ENCODE assay signal across 12 cellular contexts in genomic region chr1:62337785-62338631, GRCh38. TPM values are rescaled to one million over a fixed set of nuclear protein-coding genes. Genes with fewer than 3 reads are reported as not detected.
DNase-seq lines count a peak whose midpoint lies in the region; ATAC-seq and TF ChIP-seq lines count a peak whose summit lies in the region.
"Had no signal": no experiment of that assay in that cellular context is flagged by ENCODE, and none has a peak within 500 bp of the region (broad histone marks: within the 10 kb centered on the region; RNA-seq: fewer than 3 reads in every experiment).

No MANE protein-coding gene starts in this region.

- no peak for ATAC-seq in activated T-cell treated with anti-CD3 and anti-CD28 coated beads, Interleukin-2, amount 50 U/mL, for 72 hours (replicated peaks in 1 of 2)
- ATAC-seq in HG03521 (IDR thresholded peaks at IDR 0.05; ENCODE audit: unreplicated experiment): no peak

- no peaks in the 10 kb centered on the region for H3K79me1 ChIP-seq in neuronal stem cell (ENCODE audit: low read depth, low read length)

- no peaks in the 10 kb centered on the region for H3K4me1 Mint-ChIP-seq in activated T-cell treated with anti-CD3 and anti-CD28 coated beads, Interleukin-2, amount 50 U/mL, for 72 hours (ENCODE audit: low read depth)

- H3K36me3 ChIP-seq in adrenal gland (replicated peaks in 1 of 2): no peaks in the 10 kb centered on the region
- no peaks in the 10 kb centered on the region for H3K36me3 ChIP-seq in left ventricle myocardium inferior
- H3K36me3 ChIP-seq in neuronal stem cell (replicated peaks in 1 of 2; ENCODE audit: control insufficient read depth in 2 of 2, insufficient read depth in 2 of 2, low read length in 2 of 2): no peaks in the 10 kb centered on the region
- H3K36me3 ChIP-seq: MG63 had no signal

- peak overlapping the region; percentile 78 for H2BK5ac ChIP-seq in neuronal stem cell (ENCODE audit: low read length)

- no peak overlapping the region for H3K4me3 Mint-ChIP-seq in activated T-cell treated with anti-CD3 and anti-CD28 coated beads, Interleukin-2, amount 50 U/mL, for 72 hours
- H3K4me3 Mint-ChIP-seq: activated T-cell treated with anti-CD3 and anti-CD28 coated beads, Interleukin-2, amount 50 U/mL, for 24 hours had no signal

- no peak overlapping the region for H3K4me3 ChIP-seq in adrenal gland
- H3K4me3 ChIP-seq in left ventricle myocardium inferior: peak overlapping the region; percentile 30
- peak overlapping the region in 1 of 2 donors; percentile 14 for H3K4me3 ChIP-seq in neuronal stem cell (ENCODE audit: low read length in 2 of 2)
- H3K4me3 ChIP-seq: MG63 had no signal

- no peak overlapping the region for H3K27ac Mint-ChIP-seq in activated T-cell treated with anti-CD3 and anti-CD28 coated beads, Interleukin-2, amount 50 U/mL, for 72 hours
- H3K27ac Mint-ChIP-seq: activated T-cell treated with anti-CD3 and anti-CD28 coated beads, Interleukin-2, amount 50 U/mL, for 24 hours had no signal

- DNase-seq in EH (ENCODE audit: low read depth) (peak; percentile 15), adrenal gland (peak in 6 of 7 donors; percentile 7 to 59 (median 25)), left ventricle myocardium inferior (no peak), neuronal stem cell (ENCODE audit: low spot score) (peak; percentile 61), NCI-H526 (lab: John Stamatoyannopoulos, UW) (no peak)
- DNase-seq in activated naive CD4-positive, alpha-beta T cell (lab: John Stamatoyannopoulos, UW): no peak
- DNase-seq in activated T-cell treated with anti-CD3 and anti-CD28 coated beads, Interleukin-2, amount 50 U/mL, for 72 hours: no peak
- DNase-seq: activated T-cell treated with anti-CD3 and anti-CD28 coated beads, Interleukin-2, amount 50 U/mL, for 24 hours; MG63 had no signal

- TF ChIP-seq CTCF in adrenal gland (IDR thresholded peaks at IDR 0.05) (no peak), left ventricle myocardium inferior (IDR thresholded peaks at IDR 0.05; ENCODE audit: borderline replicate concordance) (peak; percentile 31)

- TF ChIP-seq POLR2A in adrenal gland (IDR thresholded peaks at IDR 0.05): no peak

- peak overlapping the region; percentile 33 for H2BK120ac ChIP-seq in neuronal stem cell (ENCODE audit: low read depth, low read length)

- peaks cover 0 to 10% of the 10 kb centered on the region in 2 donors for H3K4me1 ChIP-seq in adrenal gland (replicated peaks in 1 of 2)
- peaks cover 26% of the 10 kb centered on the region for H3K4me1 ChIP-seq in left ventricle myocardium inferior
- peaks cover 16 to 23% of the 10 kb centered on the region in 2 donors for H3K4me1 ChIP-seq in neuronal stem cell (ENCODE audit: control insufficient read depth in 2 of 2, insufficient read depth in 1 of 2, low read depth in 1 of 2, low read length in 2 of 2)

- peak overlapping the region; percentile 76 for H2BK15ac ChIP-seq in neuronal stem cell (ENCODE audit: low read length)

- H3K14ac ChIP-seq in neuronal stem cell (ENCODE audit: low read length): no peak overlapping the region

- WGBS in adrenal gland, 4 donors: 57 to 82% (median 63%) methylated on average over 16 to 20 of the region's 20 CpGs
- WGBS in neuronal stem cell (ENCODE audit: extremely low coverage in 2 of 2, insufficient read length in 2 of 2, insufficient replicate concordance in 1 of 2), 2 donors: no CpG with 5 or more reads among the region's 20 CpGs

- H3K23ac ChIP-seq in neuronal stem cell (ENCODE audit: low read depth, low read length, poor library complexity): no peak overlapping the region

- no peaks in the 10 kb centered on the region for H3K9me3 Mint-ChIP-seq in activated T-cell treated with anti-CD3 and anti-CD28 coated beads, Interleukin-2, amount 50 U/mL, for 72 hours
- H3K9me3 Mint-ChIP-seq: activated T-cell treated with anti-CD3 and anti-CD28 coated beads, Interleukin-2, amount 50 U/mL, for 24 hours; brain had no signal

- H2AK5ac ChIP-seq in neuronal stem cell (ENCODE audit: low read depth, low read length): peak overlapping the region; percentile 23

- H4K91ac ChIP-seq in neuronal stem cell (ENCODE audit: low read depth, low read length, poor library complexity): peak overlapping the region; percentile 23

- peak overlapping the region; percentile 85 for H2AFZ ChIP-seq in neuronal stem cell (ENCODE audit: low read length)

- H3K36me3 Mint-ChIP-seq in activated T-cell treated with anti-CD3 and anti-CD28 coated beads, Interleukin-2, amount 50 U/mL, for 72 hours (ENCODE audit: insufficient read depth in 2 of 2): no peaks in the 10 kb centered on the region
- H3K36me3 Mint-ChIP-seq: brain had no signal

- intact Hi-C loops in adrenal gland (cut with DNase I): no loop called here
- intact Hi-C loops in left ventricle myocardium inferior (cut with micrococcal nuclease): no loop called here

- H3K27me3 Mint-ChIP-seq in activated T-cell treated with anti-CD3 and anti-CD28 coated beads, Interleukin-2, amount 50 U/mL, for 72 hours (ENCODE audit: low read depth): no peaks in the 10 kb centered on the region
- H3K27me3 Mint-ChIP-seq: activated T-cell treated with anti-CD3 and anti-CD28 coated beads, Interleukin-2, amount 50 U/mL, for 24 hours; brain had no signal

- peak overlapping the region; percentile 83 for H3K18ac ChIP-seq in neuronal stem cell (ENCODE audit: low read length)

- no peaks in the 10 kb centered on the region for H3K9me3 ChIP-seq in adrenal gland (replicated peaks in 1 of 3)
- H3K9me3 ChIP-seq in left ventricle myocardium inferior (replicated peaks): no peaks in the 10 kb centered on the region
- H3K9me3 ChIP-seq in neuronal stem cell (replicated peaks in 1 of 2; ENCODE audit: control insufficient read depth in 2 of 2, insufficient read depth in 1 of 2, low read depth in 1 of 2, low read length in 2 of 2): no peaks in the 10 kb centered on the region
- H3K9me3 ChIP-seq: MG63 had no signal

- H3K27me3 ChIP-seq in adrenal gland (no peaks in the 10 kb centered on the region), left ventricle myocardium inferior (ENCODE audit: low read depth) (no peaks in the 10 kb centered on the region), neuronal stem cell (ENCODE audit: control insufficient read depth in 3 of 3, insufficient read depth in 3 of 3, low read depth in 1 of 3, low read length in 3 of 3) (peaks cover 0 to 3% (median 0%) of the 10 kb centered on the region in 3 experiments)
- H3K27me3 ChIP-seq: MG63 had no signal

- H3K27ac ChIP-seq in adrenal gland: peak overlapping the region in 2 of 5 donors; percentile 71 to 76
- H3K27ac ChIP-seq in left ventricle myocardium inferior (replicated peaks): peak overlapping the region; percentile 81
- H3K27ac ChIP-seq in neuronal stem cell (replicated peaks; ENCODE audit: low read length): peak overlapping the region; percentile 98
- H3K27ac ChIP-seq: VCaP had no signal

- no peak overlapping the region for H3K4ac ChIP-seq in neuronal stem cell (ENCODE audit: low read length)

- no peak overlapping the region for H4K8ac ChIP-seq in neuronal stem cell (ENCODE audit: low read depth, low read length)

- no peak overlapping the region for H2BK12ac ChIP-seq in neuronal stem cell (ENCODE audit: low read length)

- no peak overlapping the region for H3K9ac ChIP-seq in neuronal stem cell (ENCODE audit: low read depth, low read length, poor library complexity)

- no peak overlapping the region for H3K4me2 ChIP-seq in neuronal stem cell (ENCODE audit: insufficient read depth, low read length, poor library complexity, severe bottlenecking)

RNA-seq across cellular contexts. Expression of gene KANK4, which starts 18.8 kb away (rescaled TPM):
- under 1 TPM in 6 of 8 donors, not detected in 2; 0.12 to 0.91 (median 0.26) TPM for total RNA-seq in adrenal gland
- polyA plus RNA-seq in adrenal gland: under 1 TPM; 0.16 to 0.40 (median 0.17) TPM
- total RNA-seq in left ventricle myocardium inferior: 0.11 TPM
- 2.5 TPM for polyA plus RNA-seq in neuronal stem cell (2013, experiment 1 of 2)
- polyA plus RNA-seq in neuronal stem cell (2013, experiment 2 of 2): 2.6 TPM
- total RNA-seq in activated T-cell treated with anti-CD3 and anti-CD28 coated beads, Interleukin-2, amount 50 U/mL, for 72 hours: not detected

Comparison
In these comparisons a context has a peak if more than half of its experiments do, and no peak if none do; other contexts are left out.
1. DNase-seq: peak in EH (single experiment), adrenal gland (6 of 7) and neuronal stem cell (single experiment); none in left ventricle myocardium inferior (single experiment), activated naive CD4-positive, alpha-beta T cell (0 of 4), activated T-cell treated with anti-CD3 and anti-CD28 coated beads, Interleukin-2, amount 50 U/mL, for 72 hours (0 of 2) and NCI-H526 (0 of 2).